Comparison of ENCODE assay signal across 2 cellular contexts in the genomic region with DNA sequence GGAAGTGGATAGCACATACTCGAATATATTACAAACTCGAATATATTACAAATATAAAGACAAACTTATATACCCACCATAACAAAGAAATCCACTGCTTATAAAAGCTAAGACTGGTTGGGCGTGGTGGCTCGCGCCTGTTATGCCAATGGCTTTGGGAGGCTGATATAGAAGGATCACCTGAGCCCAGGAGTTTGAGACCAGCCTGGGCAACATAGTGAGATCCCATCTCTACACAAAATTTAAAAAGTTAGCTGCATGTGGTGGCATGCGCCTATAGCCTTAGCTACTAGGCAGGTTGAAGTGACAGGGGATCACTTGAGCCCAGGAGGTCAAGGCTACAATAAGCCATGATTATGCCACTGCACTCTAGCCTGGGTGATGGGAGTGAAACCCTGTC.
A peak's percentile ranks its signal among the peaks of the same experiment; 100 is the strongest.
TF ChIP-seq lines count a peak whose summit lies in the region.

No MANE protein-coding gene starts in this region.

TF ChIP-seq in HepG2, 621 proteins besides CTCF, POLR2A, EP300 and RAD21:
- TF ChIP-seq ZNF431 (CRISPR knock-in tag; IDR thresholded peaks at IDR 0.05; ENCODE audit: borderline replicate concordance, low read depth), result no peak
- peak; percentile 69 for TF ChIP-seq ZNF121 (CRISPR knock-in tag; IDR thresholded peaks at IDR 0.05)
- no peak for TF ChIP-seq TOPORS (CRISPR knock-in tag; IDR thresholded peaks at IDR 0.05)
- TF ChIP-seq SNRNP70 (IDR thresholded peaks at IDR 0.05; ENCODE audit: low read depth, low read length), result no peak
- TF ChIP-seq HNRNPH1 (optimal IDR thresholded peaks at IDR 0.05; ENCODE audit: low read depth, low read length), result no peak

TF ChIP-seq in WTC11, 78 proteins besides CTCF, POLR2A, EP300 and RAD21:
- TF ChIP-seq PRRX2 (CRISPR knock-in tag; IDR thresholded peaks at IDR 0.05), result no peak
- TF ChIP-seq ZNF121 (CRISPR knock-in tag; IDR thresholded peaks at IDR 0.05), result peak; percentile 73; the same call in 1 of the 2 replicates
